8 cellular contexts compared by ENCODE assay signal in the genomic region with DNA sequence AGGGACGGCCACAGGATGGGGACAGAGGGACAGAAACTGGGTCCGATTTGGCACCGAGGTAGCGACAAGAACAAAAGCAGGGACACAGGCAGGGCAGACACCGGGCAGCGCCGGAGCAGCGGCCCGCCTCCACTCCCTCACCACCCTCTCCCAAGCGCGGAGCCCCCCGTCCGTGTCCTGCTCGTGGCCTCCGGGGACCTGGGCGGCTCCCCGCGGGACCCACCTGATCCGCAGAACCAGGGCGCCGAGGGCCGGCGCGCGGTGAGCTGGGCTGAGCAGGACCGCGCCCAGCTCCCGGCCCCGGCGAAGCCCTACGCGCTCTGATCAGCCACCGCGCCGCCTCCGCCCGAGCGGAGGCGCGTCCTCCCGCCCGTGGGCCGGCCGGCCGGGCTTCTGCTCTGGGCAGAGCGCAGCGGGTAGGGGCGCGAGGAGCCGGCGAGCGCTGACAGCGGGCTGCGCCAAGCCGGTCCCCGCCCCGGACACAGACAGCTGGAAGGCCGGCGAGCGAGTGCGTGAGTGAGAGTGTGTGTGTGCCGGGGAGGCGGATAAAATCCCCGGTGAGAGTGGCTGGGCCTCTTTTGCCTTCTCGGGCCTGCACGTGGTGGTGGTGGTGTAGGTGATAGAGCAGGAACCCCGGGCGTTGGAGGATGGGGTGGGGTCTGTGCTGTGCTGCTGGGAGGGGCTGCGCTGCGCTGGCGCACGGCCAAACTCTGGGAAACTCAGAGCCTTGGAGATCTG. TPM values are rescaled to one million over a fixed set of nuclear protein-coding genes. Genes with fewer than 3 reads are reported as not detected.
DNase-seq lines count a peak whose midpoint lies in the region; ATAC-seq and TF ChIP-seq lines count a peak whose summit lies in the region.

TSS of gene GGTA1 (minus strand) at position 418 of the 738 bp plus-strand sequence. CDS start 31,922 bp downstream, outside the sequence.

- peak within 1 kb of the TSS; percentile 23 for H4K91ac ChIP-seq in mesenchymal stem cell (ENCODE audit: low read length)

- H3K9me3 Mint-ChIP-seq in T-cell, result peaks cover 4 to 10% (median 8%) of the 10 kb centered on the region in 3 donors

- intact Hi-C loops in thyroid gland (cut with DNase I), result no loop called here

- peak within 1 kb of the TSS; percentile 56 for H3K9ac ChIP-seq in mesenchymal stem cell (ENCODE audit: low read length)

- H3K27me3 ChIP-seq in mesenchymal stem cell (ENCODE audit: control insufficient read depth in 1 of 2, insufficient read depth in 1 of 2, low read length in 2 of 2), result peaks cover 38 to 59% of the 10 kb centered on the region in 2 experiments
- H3K27me3 ChIP-seq in thyroid gland, result no peaks in the 10 kb centered on the region

- no peak within 1 kb of the TSS for H3K4ac ChIP-seq in mesenchymal stem cell (ENCODE audit: low read depth in 1 of 2, low read length in 2 of 2)

- H2BK5ac ChIP-seq in mesenchymal stem cell (ENCODE audit: low read depth, low read length, poor library complexity, severe bottlenecking), result no peak within 1 kb of the TSS

- CTCF ChIA-PET in T-cell (lab: Charles Lee), result no interaction called here

- peak within 1 kb of the TSS in 1 of 2 experiments; percentile 50 for H3K14ac ChIP-seq in mesenchymal stem cell (ENCODE audit: low read length in 2 of 2)

- H3K4me2 ChIP-seq in mesenchymal stem cell (ENCODE audit: low read length, poor library complexity, severe bottlenecking), result peak within 1 kb of the TSS; percentile 90

- no peaks in the 10 kb centered on the region for H3K36me3 ChIP-seq in mesenchymal stem cell (ENCODE audit: control insufficient read depth in 1 of 2, insufficient read depth in 2 of 2, low read depth in 1 of 2, low read length in 2 of 2)
- H3K36me3 ChIP-seq in thyroid gland, result no peaks in the 10 kb centered on the region

- H3K27ac Mint-ChIP-seq in T-cell, result no peak within 1 kb of the TSS

- H3K79me1 ChIP-seq in mesenchymal stem cell (replicated peaks; ENCODE audit: low read length, poor library complexity, severe bottlenecking), result no peaks in the 10 kb centered on the region

- no peak within 1 kb of the TSS for H3K18ac ChIP-seq in mesenchymal stem cell (ENCODE audit: low read depth in 1 of 2, low read length in 2 of 2)

- POLR2A ChIA-PET in T-cell (lab: Charles Lee), result no interaction called here

- H3K27me3 Mint-ChIP-seq in T-cell, result peaks cover 54 to 63% of the 10 kb centered on the region in 2 donors

- H2BK12ac ChIP-seq in mesenchymal stem cell (ENCODE audit: low read length in 2 of 2), result no peak within 1 kb of the TSS

- under 1% methylated on average over 57 of the region's 72 CpGs for WGBS in mesenchymal stem cell
- 1 to 4% methylated on average over 10 to 25 of the region's 72 CpGs for WGBS in thyroid gland, 2 donors

- H3K4me1 ChIP-seq in mesenchymal stem cell (ENCODE audit: control insufficient read depth, insufficient read depth, low read depth, low read length) (peaks cover 18% of the 10 kb centered on the region), thyroid gland (peaks cover 17 to 26% of the 10 kb centered on the region in 2 donors)

- peak within 1 kb of the TSS; percentile 64 to 79 (median 70) for H3K4me3 Mint-ChIP-seq in T-cell

- TF ChIP-seq POLR2A in thyroid gland (IDR thresholded peaks at IDR 0.05), result peak in 1 of 2 donors; percentile 16

- peaks cover 8% of the 10 kb centered on the region for H3K9me3 ChIP-seq in mesenchymal stem cell (ENCODE audit: control insufficient read depth, low read length)
- H3K9me3 ChIP-seq in thyroid gland, result no peaks in the 10 kb centered on the region

- TF ChIP-seq CTCF in epithelial cell of esophagus (IDR thresholded peaks at IDR 0.05; ENCODE audit: insufficient read depth, low read depth, low read length, missing control alignments) (no peak), thyroid gland (IDR thresholded peaks at IDR 0.05) (no peak)

- ATAC-seq in HG03432 (IDR thresholded peaks at IDR 0.05; ENCODE audit: unreplicated experiment), result peak; percentile 40
- ATAC-seq in T-cell (replicated peaks in 1 of 4), result peak in 1 of 4 experiments; percentile 37
- no peak for ATAC-seq in HG03565 (IDR thresholded peaks at IDR 0.05; ENCODE audit: unreplicated experiment)
- ATAC-seq in GM21390 (IDR thresholded peaks at IDR 0.05; ENCODE audit: unreplicated experiment), result no peak

- H3K23ac ChIP-seq in mesenchymal stem cell (ENCODE audit: low read length in 2 of 2), result peak within 1 kb of the TSS in 1 of 2 experiments; percentile 23

- no peak within 1 kb of the TSS for H2AK5ac ChIP-seq in mesenchymal stem cell (ENCODE audit: low read length, severe bottlenecking)

- H3K27ac ChIP-seq in mesenchymal stem cell (ENCODE audit: low read length, poor library complexity, severe bottlenecking), result no peak within 1 kb of the TSS
- peak within 1 kb of the TSS; percentile 18 to 58 (median 19) for H3K27ac ChIP-seq in thyroid gland

- no peak within 1 kb of the TSS for H4K8ac ChIP-seq in mesenchymal stem cell (ENCODE audit: low read length)

- H3K4me3 ChIP-seq in epithelial cell of esophagus (ENCODE audit: low read length) (peak within 1 kb of the TSS; percentile 38), mesenchymal stem cell (ENCODE audit: insufficient read depth in 1 of 2, low read depth in 1 of 2, low read length in 2 of 2) (peak within 1 kb of the TSS; percentile 46 to 72), thyroid gland (replicated peaks in 1 of 3) (peak within 1 kb of the TSS; percentile 18 to 37 (median 34))

- peaks cover 4% of the 10 kb centered on the region for H3K36me3 Mint-ChIP-seq in T-cell

- DNase-seq in CMK (ENCODE audit: low read depth) (peak; percentile 67), T-cell (peak in 2 of 34 experiments; percentile 1 to 19), epithelial cell of esophagus (ENCODE audit: low read depth) (peak; percentile 61), mesenchymal stem cell (peak; percentile 64), thyroid gland (peak; percentile 45 to 60)

- peaks cover 21 to 23% (median 21%) of the 10 kb centered on the region in 3 donors for H3K4me1 Mint-ChIP-seq in T-cell

- H2BK15ac ChIP-seq in mesenchymal stem cell (ENCODE audit: low read depth, poor library complexity, severe bottlenecking), result no peak within 1 kb of the TSS

- no peak within 1 kb of the TSS for H2BK120ac ChIP-seq in mesenchymal stem cell (ENCODE audit: low read depth, low read length)

- no peak within 1 kb of the TSS for H2AFZ ChIP-seq in mesenchymal stem cell (ENCODE audit: low read depth, low read length)

RNA-seq across cellular contexts. Expression of gene GGTA1, which starts in this region (rescaled TPM):
- total RNA-seq in T-cell (not detected), thyroid gland (10 to 100 TPM in 2 of 4 donors, 1 to 10 TPM in 2; 5.5 to 18.4 (median 7.9) TPM)
- polyA plus RNA-seq in mesenchymal stem cell (2013, experiment 1 of 2), result not detected
- polyA plus RNA-seq in mesenchymal stem cell (2013, experiment 2 of 2), result not detected

Comparison
In these comparisons a context has a peak if more than half of its experiments do, and no peak if none do; other contexts are left out.
1. RNA of gene GGTA1 (total RNA-seq): 5.5 to 18.4 TPM in thyroid gland; not detected in T-cell; every median in the first group is over 4 times any median in the second.
2. Peak in every context shown above with its lines, with median percentiles within 50 percentile points of each other: H3K4me3 ChIP-seq.